In genomic region chr12:95225645-95226212, GRCh38 we compare ENCODE assay signal across 12 cellular contexts. TPM values are rescaled to one million over a fixed set of nuclear protein-coding genes. Genes with fewer than 3 reads are reported as not detected.
DNase-seq lines count a peak whose midpoint lies in the region; TF ChIP-seq lines count a peak whose summit lies in the region.
"Had no signal": no experiment of that assay in that cellular context is flagged by ENCODE, and none has a peak within 500 bp of the region (broad histone marks: within the 10 kb centered on the region; RNA-seq: fewer than 3 reads in every experiment).

No MANE protein-coding gene starts in this region.

- no peaks in the 10 kb centered on the region for H3K27me3 Mint-ChIP-seq in activated CD4-positive, alpha-beta memory T cell treated with anti-CD3 and anti-CD28 coated beads for 36 hours
- no peaks in the 10 kb centered on the region for H3K27me3 Mint-ChIP-seq in activated CD4-positive, alpha-beta memory T cell treated with anti-CD3 and anti-CD28 coated beads, Interleukin-2, amount 10 ng/mL, durations not matched to agents 7 days and 5 days
- H3K27me3 Mint-ChIP-seq in immature natural killer cell (ENCODE audit: low read depth in 3 of 3): no peaks in the 10 kb centered on the region

- H3K27ac ChIP-seq in HEK293 (ENCODE audit: extremely low read depth, low read depth, low read length) (no peak overlapping the region), adrenal gland (peak overlapping the region in 3 of 5 donors; percentile 26 to 68 (median 27))
- H3K27ac ChIP-seq: BLaER1 had no signal

- H3K4me1 Mint-ChIP-seq in activated CD4-positive, alpha-beta memory T cell treated with anti-CD3 and anti-CD28 coated beads for 36 hours (ENCODE audit: low read depth): peaks cover 34% of the 10 kb centered on the region
- peaks cover 5% of the 10 kb centered on the region for H3K4me1 Mint-ChIP-seq in activated CD4-positive, alpha-beta memory T cell treated with anti-CD3 and anti-CD28 coated beads, Interleukin-2, amount 10 ng/mL, durations not matched to agents 7 days and 5 days
- H3K4me1 Mint-ChIP-seq in immature natural killer cell: peaks cover 2 to 3% of the 10 kb centered on the region in 2 donors

- H3K4me3 ChIP-seq in HEK293 (ENCODE audit: low read depth, low read length) (no peak overlapping the region), adrenal gland (no peak overlapping the region)
- H3K4me3 ChIP-seq: BLaER1, GM12878 had no signal

- intact Hi-C loops in activated CD4-positive, alpha-beta memory T cell treated with anti-CD3 and anti-CD28 coated beads for 36 hours (cut with micrococcal nuclease): no loop called here
- intact Hi-C loops in adrenal gland (cut with DNase I): no loop called here

- H3K4me3 Mint-ChIP-seq in activated CD4-positive, alpha-beta memory T cell treated with anti-CD3 and anti-CD28 coated beads for 36 hours: no peak overlapping the region
- no peak overlapping the region for H3K4me3 Mint-ChIP-seq in activated CD4-positive, alpha-beta memory T cell treated with anti-CD3 and anti-CD28 coated beads, Interleukin-2, amount 10 ng/mL, durations not matched to agents 7 days and 5 days
- H3K4me3 Mint-ChIP-seq in immature natural killer cell: no peak overlapping the region

- 39 to 50% (median 44%) methylated on average over 1 of the region's 1 CpG for WGBS in adrenal gland, 4 donors

- no peaks in the 10 kb centered on the region for H3K27me3 ChIP-seq in adrenal gland
- H3K27me3 ChIP-seq: BLaER1 had no signal

- H3K27ac Mint-ChIP-seq in activated CD4-positive, alpha-beta memory T cell treated with anti-CD3 and anti-CD28 coated beads for 36 hours: peak overlapping the region; percentile 28
- H3K27ac Mint-ChIP-seq in activated CD4-positive, alpha-beta memory T cell treated with anti-CD3 and anti-CD28 coated beads, Interleukin-2, amount 10 ng/mL, durations not matched to agents 7 days and 5 days: no peak overlapping the region
- H3K27ac Mint-ChIP-seq in immature natural killer cell: no peak overlapping the region

- TF ChIP-seq CTCF in HEK293 (tag by site-specific recombination; IDR thresholded peaks at IDR 0.05): no peak
- TF ChIP-seq CTCF in adrenal gland (IDR thresholded peaks at IDR 0.05): no peak

- CTCF ChIA-PET in activated CD4-positive, alpha-beta memory T cell treated with anti-CD3 and anti-CD28 coated beads for 36 hours (lab: Charles Lee): interaction anchor here (0.7 kb wide), 1 partner anchor 309 kb away, joined by 3 read pairs; no protein-coding TSS in a partner anchor
- CTCF ChIA-PET in activated CD4-positive, alpha-beta memory T cell treated with anti-CD3 and anti-CD28 coated beads, Interleukin-2, amount 10 ng/mL, durations not matched to agents 7 days and 5 days (lab: Charles Lee): interaction anchor here (0.6 to 2.3 kb wide), 2 partner anchors 8 to 27 kb away, joined by 4 to 8 read pairs; partner anchors contain the start of genes FGD6 and VEZT
- CTCF ChIA-PET in HEK293 (lab: Yijun Ruan, JAX): no interaction called here

- no peaks in the 10 kb centered on the region for H3K9me3 Mint-ChIP-seq in activated CD4-positive, alpha-beta memory T cell treated with anti-CD3 and anti-CD28 coated beads for 36 hours
- no peaks in the 10 kb centered on the region for H3K9me3 Mint-ChIP-seq in activated CD4-positive, alpha-beta memory T cell treated with anti-CD3 and anti-CD28 coated beads, Interleukin-2, amount 10 ng/mL, durations not matched to agents 7 days and 5 days
- H3K9me3 Mint-ChIP-seq in immature natural killer cell: no peaks in the 10 kb centered on the region

- H3K4me1 ChIP-seq in HEK293 (ENCODE audit: control insufficient read depth, insufficient read depth, low read length): peaks cover 10% of the 10 kb centered on the region
- H3K4me1 ChIP-seq in adrenal gland (replicated peaks in 1 of 2): peaks cover 0 to 88% of the 10 kb centered on the region in 2 donors

- POLR2A ChIA-PET in activated CD4-positive, alpha-beta memory T cell treated with anti-CD3 and anti-CD28 coated beads for 36 hours (lab: Charles Lee): no interaction called here
- POLR2A ChIA-PET in activated CD4-positive, alpha-beta memory T cell treated with anti-CD3 and anti-CD28 coated beads, Interleukin-2, amount 10 ng/mL, durations not matched to agents 7 days and 5 days (lab: Charles Lee): no interaction called here
- POLR2A ChIA-PET in HEK293 (lab: Yijun Ruan, JAX): interaction anchor here (1.3 kb wide), 1 partner anchor 248 kb away, joined by 3 read pairs; no protein-coding TSS in a partner anchor

- H3K36me3 ChIP-seq in HEK293 (ENCODE audit: control insufficient read depth in 2 of 2, insufficient read depth in 1 of 2, low read length in 2 of 2) (peaks cover 4 to 12% of the 10 kb centered on the region in 2 experiments; a peak in 2 of 3 replicates), adrenal gland (replicated peaks in 1 of 2) (peaks cover 0 to 3% of the 10 kb centered on the region in 2 donors)

- TF ChIP-seq POLR2A in adrenal gland (IDR thresholded peaks at IDR 0.05): no peak

- H3K36me3 Mint-ChIP-seq in activated CD4-positive, alpha-beta memory T cell treated with anti-CD3 and anti-CD28 coated beads for 36 hours: peaks cover 4% of the 10 kb centered on the region
- peaks cover 13% of the 10 kb centered on the region for H3K36me3 Mint-ChIP-seq in activated CD4-positive, alpha-beta memory T cell treated with anti-CD3 and anti-CD28 coated beads, Interleukin-2, amount 10 ng/mL, durations not matched to agents 7 days and 5 days (ENCODE audit: low read depth)
- peaks cover 0 to 7% (median 0%) of the 10 kb centered on the region in 3 donors for H3K36me3 Mint-ChIP-seq in immature natural killer cell

- no peak for DNase-seq in activated CD4-positive, alpha-beta memory T cell treated with anti-CD3 and anti-CD28 coated beads for 36 hours
- DNase-seq in activated CD4-positive, alpha-beta memory T cell treated with anti-CD3 and anti-CD28 coated beads, Interleukin-2, amount 10 ng/mL, durations not matched to agents 7 days and 5 days: no peak
- peak in 5 of 7 donors; percentile 47 to 83 (median 52) for DNase-seq in adrenal gland
- no peak for DNase-seq in SIG-M5 treated with dmso at 0.1 percent for 504 hours (lab: John Stamatoyannopoulos, UW; ENCODE audit: unreplicated experiment)
- DNase-seq in NCI-H1092 (lab: John Stamatoyannopoulos, UW): no peak
- DNase-seq in immature natural killer cell: no peak
- DNase-seq: 8988T, AML-193, DMS 273 treated with DMSO at 0.1 percent for 48 hours had no signal

- H3K9me3 ChIP-seq in HEK293 (ENCODE audit: control insufficient read depth, insufficient read depth, low read depth, low read length): no peaks in the 10 kb centered on the region
- no peaks in the 10 kb centered on the region for H3K9me3 ChIP-seq in adrenal gland (replicated peaks in 1 of 3)

TF ChIP-seq in HEK293, 187 proteins besides CTCF, POLR2A, EP300 and RAD21:
- TF ChIP-seq ZNF366 (tag by site-specific recombination; conservative IDR thresholded peaks at IDR 0.05) (peak; percentile 57), ZNF362 (tag by site-specific recombination; IDR thresholded peaks at IDR 0.05) (0 out of 2 replicates have a peak, but pooled peaks have one; percentile 54), ZNF558 (tag by site-specific recombination; IDR thresholded peaks at IDR 0.05) (no peak)

RNA-seq across cellular contexts. Expression of gene VEZT, which starts 8.1 kb away (rescaled TPM):
- 10 to 100 TPM; 50.7 to 54.4 TPM for total RNA-seq in activated CD4-positive, alpha-beta memory T cell treated with anti-CD3 and anti-CD28 coated beads for 36 hours
- 10 to 100 TPM; 35.7 to 38.4 TPM for total RNA-seq in activated CD4-positive, alpha-beta memory T cell treated with anti-CD3 and anti-CD28 coated beads, Interleukin-2, amount 10 ng/mL, durations not matched to agents 7 days and 5 days
- 100 to 1,000 TPM in 2 of 8 donors, 10 to 100 TPM in 6; 50.9 to 150 (median 88.3) TPM for total RNA-seq in adrenal gland
- 100 to 1,000 TPM in 1 of 3 donors, 10 to 100 TPM in 2; 34.8 to 152 (median 39.0) TPM for polyA plus RNA-seq in adrenal gland
- polyA plus RNA-seq in immature natural killer cell: 10 to 100 TPM; 19.8 to 27.7 (median 20.4) TPM

RNA-seq across cellular contexts. Expression of gene FGD6, which starts 8.5 kb away (rescaled TPM):
- total RNA-seq in activated CD4-positive, alpha-beta memory T cell treated with anti-CD3 and anti-CD28 coated beads for 36 hours: 1 to 10 TPM in 1 of 2 experiments, under 1 TPM in 1; 0.78 to 1.1 TPM
- total RNA-seq in activated CD4-positive, alpha-beta memory T cell treated with anti-CD3 and anti-CD28 coated beads, Interleukin-2, amount 10 ng/mL, durations not matched to agents 7 days and 5 days: under 1 TPM; 0.45 to 0.71 TPM
- 10 to 100 TPM; 13.5 to 33.9 (median 23.2) TPM for total RNA-seq in adrenal gland
- polyA plus RNA-seq in adrenal gland (1 to 10 TPM; 2.3 to 5.7 (median 2.7) TPM), immature natural killer cell (1 to 10 TPM in 1 of 3 donors, under 1 TPM in 1, not detected in 1; 0.23 to 1.0 TPM)

Comparison
In these comparisons a context has a peak if more than half of its experiments do, and no peak if none do; other contexts are left out.
1. DNase-seq: peak in adrenal gland (5 of 7); none in activated CD4-positive, alpha-beta memory T cell treated with anti-CD3 and anti-CD28 coated beads for 36 hours (single experiment), activated CD4-positive, alpha-beta memory T cell treated with anti-CD3 and anti-CD28 coated beads, Interleukin-2, amount 10 ng/mL, durations not matched to agents 7 days and 5 days (single experiment), SIG-M5 treated with dmso at 0.1 percent for 504 hours (single experiment), NCI-H1092 (single experiment) and immature natural killer cell (0 of 3).
2. RNA of gene FGD6, which starts 8.5 kb away (total RNA-seq): 13.5 to 33.9 TPM in adrenal gland; 0.78 to 1.1 TPM in activated CD4-positive, alpha-beta memory T cell treated with anti-CD3 and anti-CD28 coated beads for 36 hours and 0.45 to 0.71 TPM in activated CD4-positive, alpha-beta memory T cell treated with anti-CD3 and anti-CD28 coated beads, Interleukin-2, amount 10 ng/mL, durations not matched to agents 7 days and 5 days; every median in the first group is over 4 times any median in the second.